In genomic region chr15:89142423-89142822, GRCh38 we compare ENCODE assay signal across 31 cellular contexts. TPM values are rescaled to one million over a fixed set of nuclear protein-coding genes. Genes with fewer than 3 reads are reported as not detected.
DNase-seq lines count a peak whose midpoint lies in the region; ATAC-seq and TF ChIP-seq lines count a peak whose summit lies in the region.
"Had no signal": no experiment of that assay in that cellular context is flagged by ENCODE, and none has a peak within 500 bp of the region (broad histone marks: within the 10 kb centered on the region; RNA-seq: fewer than 3 reads in every experiment).

No MANE protein-coding gene starts in this region.

- H3K9me3 ChIP-seq in heart right ventricle (no peaks in the 10 kb centered on the region), upper lobe of left lung (no peaks in the 10 kb centered on the region)
- H3K9me3 ChIP-seq: A549, breast epithelium, MG63 had no signal

- WGBS in heart right ventricle, 2 donors: 54 to 59% methylated on average over 5 of the region's 5 CpGs
- WGBS in upper lobe of left lung, 2 donors: 68 to 69% methylated on average over 5 of the region's 5 CpGs

- no peaks in the 10 kb centered on the region for H3K27me3 ChIP-seq in heart right ventricle
- H3K27me3 ChIP-seq in upper lobe of left lung: no peaks in the 10 kb centered on the region
- H3K27me3 ChIP-seq: breast epithelium, MG63 had no signal

- H3K36me3 ChIP-seq in heart right ventricle (peaks cover 0 to 23% (median 0%) of the 10 kb centered on the region in 9 donors), upper lobe of left lung (peaks cover 0 to 11% (median 0%) of the 10 kb centered on the region in 4 donors)
- H3K36me3 ChIP-seq: breast epithelium had no signal

- TF ChIP-seq EP300 in upper lobe of left lung (IDR thresholded peaks at IDR 0.05): no peak

- peak overlapping the region in 1 of 2 donors; percentile 95 for H3K27ac Mint-ChIP-seq in natural killer cell
- H3K27ac Mint-ChIP-seq: activated T-helper 1 cell treated with anti-CD3 and anti-CD28 coated beads, Interleukin-12 subunit alpha, Interleukin-12 subunit beta, Interleukin-2, Interleukin-4 antibody, amounts not matched to agents 30 ng/mL and 10 ng/mL and 1 ng/mL, durations not matched to agents 14 hours and 24 hours and 36 hours had no signal

- peaks cover 19 to 94% (median 87%) of the 10 kb centered on the region in 9 donors for H3K4me1 ChIP-seq in heart right ventricle
- peaks cover 44 to 66% (median 55%) of the 10 kb centered on the region in 4 donors for H3K4me1 ChIP-seq in upper lobe of left lung

- no peaks in the 10 kb centered on the region for H3K27me3 Mint-ChIP-seq in natural killer cell (ENCODE audit: low read depth in 2 of 2)
- H3K27me3 Mint-ChIP-seq: CD8-positive, alpha-beta memory T cell had no signal

- H3K4me1 Mint-ChIP-seq in natural killer cell: peaks cover 79 to 82% of the 10 kb centered on the region in 2 donors

- DNase-seq in heart right ventricle (no peak), cardiac septum (ENCODE audit: low spot score) (no peak), natural killer cell (no peak), upper lobe of left lung (no peak), SIG-M5 (lab: John Stamatoyannopoulos, UW) (no peak), sciatic nerve (ENCODE audit: low spot score) (no peak), posterior cingulate gyrus (no peak)
- DNase-seq: activated CD4-positive, alpha-beta T cell treated with anti-CD3 and anti-CD28 coated beads, Interleukin-2, amount 50 U/mL, for 48 hours; activated CD4-positive, CD25-positive, alpha-beta regulatory T cell treated with anti-CD3 and anti-CD28 coated beads, Interleukin-2, amount 50 U/mL, for 72 hours; activated CD8-positive, alpha-beta memory T cell treated with anti-CD3 and anti-CD28 coated beads, Interleukin-2, amount 50 U/mL, for 4 hours; activated naive CD4-positive, alpha-beta T cell treated with Interleukin-2 at 50 U/mL for 16 hours; AML-193; CD8-positive, alpha-beta memory T cell; effector CD8-positive, alpha-beta T cell; GOT3; islet precursor cell; left ventricle myocardium superior; MG63; NCI-H1105 treated with DMSO at 0.1 percent for 48 hours; NCI-H1930; NCI-H524; occipital lobe; stimulated activated naive CD4-positive, alpha-beta T cell; T-helper 2 cell had no signal

- intact Hi-C loops in heart right ventricle (cut with DNase I) (no loop called here), cardiac septum (cut with DNase I) (no loop called here), natural killer cell (cut with micrococcal nuclease) (loop anchor here (2.0 kb wide), 1 partner anchor 54 kb away; the partner anchor contains the start of gene ABHD2), sciatic nerve (cut with DNase I) (no loop called here), posterior cingulate gyrus (cut with DNase I) (loop anchor here (5.0 kb wide), 1 partner anchor 35 kb away; no protein-coding TSS in a partner anchor)

- no peak for TF ChIP-seq POLR2A in upper lobe of left lung (IDR thresholded peaks at IDR 0.05)

- H3K9me3 Mint-ChIP-seq in natural killer cell: no peaks in the 10 kb centered on the region
- H3K9me3 Mint-ChIP-seq: activated T-helper 1 cell treated with anti-CD3 and anti-CD28 coated beads, Interleukin-12 subunit alpha, Interleukin-12 subunit beta, Interleukin-2, Interleukin-4 antibody, amounts not matched to agents 30 ng/mL and 10 ng/mL and 1 ng/mL, durations not matched to agents 14 hours and 24 hours and 36 hours; CD8-positive, alpha-beta memory T cell had no signal

- TF ChIP-seq CTCF in heart right ventricle (IDR thresholded peaks at IDR 0.05) (no peak), natural killer cell (IDR thresholded peaks at IDR 0.05) (no peak), upper lobe of left lung (IDR thresholded peaks at IDR 0.05) (no peak)

- ATAC-seq in heart right ventricle (no peak), natural killer cell (no peak), upper lobe of left lung (ENCODE audit: low FRiP score in 2 of 2) (no peak), sciatic nerve (no peak)
- ATAC-seq: A549, left ventricle myocardium superior had no signal

- H3K27ac ChIP-seq in heart right ventricle (peak overlapping the region in 8 of 10 donors; percentile 4 to 86 (median 75)), angular gyrus (ENCODE audit: low read depth, low read length) (peak overlapping the region; percentile 44), upper lobe of left lung (peak overlapping the region; percentile 17 to 66 (median 64))
- H3K27ac ChIP-seq: A549, breast epithelium, epithelial cell of prostate, KMS-11 had no signal

- H3K36me3 Mint-ChIP-seq in natural killer cell: no peaks in the 10 kb centered on the region

- H3K4me3 ChIP-seq in heart right ventricle (no peak overlapping the region), upper lobe of left lung (no peak overlapping the region)
- H3K4me3 ChIP-seq: A549, breast epithelium, MG63, skin epidermis had no signal

- H3K4me3 Mint-ChIP-seq in natural killer cell: peak overlapping the region; percentile 13
- H3K4me3 Mint-ChIP-seq: activated T-helper 1 cell treated with anti-CD3 and anti-CD28 coated beads, Interleukin-12 subunit alpha, Interleukin-12 subunit beta, Interleukin-2, Interleukin-4 antibody, amounts not matched to agents 30 ng/mL and 10 ng/mL and 1 ng/mL, durations not matched to agents 14 hours and 24 hours and 36 hours; CD8-positive, alpha-beta memory T cell had no signal

RNA-seq across cellular contexts. Expression of gene ABHD2, which starts 54.2 kb away (rescaled TPM):
- 100 to 1,000 TPM in 8 of 10 donors, 10 to 100 TPM in 2; 74.9 to 201 (median 123) TPM for total RNA-seq in heart right ventricle
- polyA plus RNA-seq in heart right ventricle: 10 to 100 TPM in 1 of 2 donors, 1 to 10 TPM in 1; 9.1 to 41.6 TPM
- total RNA-seq in cardiac septum: 185 TPM
- total RNA-seq in natural killer cell: 100 to 1,000 TPM; 187 to 236 (median 191) TPM
- total RNA-seq in upper lobe of left lung: 100 to 1,000 TPM in 5 of 6 donors, 10 to 100 TPM in 1; 84.1 to 230 (median 174) TPM
- 70.5 TPM for total RNA-seq in sciatic nerve

Comparison
In these comparisons a context has a peak if more than half of its experiments do, and no peak if none do; other contexts are left out.
1. intact Hi-C loops: an anchor here in natural killer cell (2.0 kb wide) and posterior cingulate gyrus (5.0 kb wide); none called in heart right ventricle, cardiac septum and sciatic nerve.